ENCODE assay signal across 2 cellular contexts in the genomic region with DNA sequence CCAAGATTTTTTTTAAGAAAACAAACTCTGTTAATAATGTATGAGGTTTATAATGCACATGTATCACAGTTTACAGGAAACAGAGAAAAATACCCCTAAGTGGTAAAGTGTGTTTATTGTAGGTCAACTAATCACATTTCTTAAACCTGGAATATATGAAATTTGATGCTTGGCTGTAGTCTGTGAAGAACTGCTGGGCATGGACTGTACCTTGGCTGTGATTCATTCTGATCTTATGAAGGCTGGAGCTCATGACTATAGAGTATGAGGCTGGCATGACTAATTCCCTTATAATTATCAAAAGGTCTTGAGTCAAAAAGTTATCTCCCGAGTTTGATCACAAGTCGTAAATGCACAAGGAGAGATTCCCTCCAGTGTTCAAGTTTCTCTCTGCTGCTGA.
TF ChIP-seq lines count a peak whose summit lies in the region.

No MANE protein-coding gene starts in this region.

TF ChIP-seq in A549, 52 proteins besides CTCF, POLR2A, EP300 and RAD21:
- TF ChIP-seq FOSL2 (IDR thresholded peaks at IDR 0.05) (peak; percentile 33; the same call in 1 of the 2 replicates), FOSL2 (CRISPR knock-in tag; IDR thresholded peaks at IDR 0.05) (peak; percentile 54), EHMT2 (IDR thresholded peaks at IDR 0.05; ENCODE audit: low read depth) (no peak)

TF ChIP-seq in IMR-90, 13 proteins besides CTCF, POLR2A, EP300 and RAD21 (continued from another document):
- TF ChIP-seq NFE2L2 (IDR thresholded peaks at IDR 0.05; ENCODE audit: low read depth, low read length) (no peak), CEBPB (IDR thresholded peaks at IDR 0.05; ENCODE audit: low read depth, low read length) (no peak), FOS (IDR thresholded peaks at IDR 0.05; ENCODE audit: low read depth, low read length) (peak; percentile 63), MAZ (IDR thresholded peaks at IDR 0.05; ENCODE audit: borderline replicate concordance, low read depth, low read length) (no peak), SMC3 (IDR thresholded peaks at IDR 0.05; ENCODE audit: low read depth, low read length) (no peak), RFX5 (IDR thresholded peaks at IDR 0.05; ENCODE audit: low read depth, low read length) (no peak), MAFK (IDR thresholded peaks at IDR 0.05; ENCODE audit: low read depth, low read length) (0 out of 2 replicates have a peak, but pooled peaks have one; percentile 4), MXI1 (IDR thresholded peaks at IDR 0.05; ENCODE audit: borderline replicate concordance, low read depth, low read length) (no peak)
- TF ChIP-seq, protein P1, sequence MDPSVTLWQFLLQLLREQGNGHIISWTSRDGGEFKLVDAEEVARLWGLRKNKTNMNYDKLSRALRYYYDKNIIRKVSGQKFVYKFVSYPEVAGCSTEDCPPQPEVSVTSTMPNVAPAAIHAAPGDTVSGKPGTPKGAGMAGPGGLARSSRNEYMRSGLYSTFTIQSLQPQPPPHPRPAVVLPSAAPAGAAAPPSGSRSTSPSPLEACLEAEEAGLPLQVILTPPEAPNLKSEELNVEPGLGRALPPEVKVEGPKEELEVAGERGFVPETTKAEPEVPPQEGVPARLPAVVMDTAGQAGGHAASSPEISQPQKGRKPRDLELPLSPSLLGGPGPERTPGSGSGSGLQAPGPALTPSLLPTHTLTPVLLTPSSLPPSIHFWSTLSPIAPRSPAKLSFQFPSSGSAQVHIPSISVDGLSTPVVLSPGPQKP (IDR thresholded peaks at IDR 0.05; ENCODE audit: borderline replicate concordance, low read depth, low read length), result no peak
- TF ChIP-seq, protein P2, sequence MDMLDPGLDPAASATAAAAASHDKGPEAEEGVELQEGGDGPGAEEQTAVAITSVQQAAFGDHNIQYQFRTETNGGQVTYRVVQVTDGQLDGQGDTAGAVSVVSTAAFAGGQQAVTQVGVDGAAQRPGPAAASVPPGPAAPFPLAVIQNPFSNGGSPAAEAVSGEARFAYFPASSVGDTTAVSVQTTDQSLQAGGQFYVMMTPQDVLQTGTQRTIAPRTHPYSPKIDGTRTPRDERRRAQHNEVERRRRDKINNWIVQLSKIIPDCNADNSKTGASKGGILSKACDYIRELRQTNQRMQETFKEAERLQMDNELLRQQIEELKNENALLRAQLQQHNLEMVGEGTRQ (IDR thresholded peaks at IDR 0.05; ENCODE audit: low read depth, low read length), result no peak
